29 cellular contexts compared by ENCODE assay signal in genomic region chr20:33985830-33986229, GRCh38.
"Had no signal": no experiment of that assay in that cellular context is flagged by ENCODE, and none has a peak within 500 bp of the region (broad histone marks: within the 10 kb centered on the region; RNA-seq: fewer than 3 reads in every experiment).

No MANE protein-coding gene starts in this region.

- H3K4me3 ChIP-seq: stomach, suprapubic skin, testis, thoracic aorta, thyroid gland, tibial artery, tibial nerve, transverse colon, upper lobe of left lung, upper lobe of right lung, uterus, vagina had no signal

- FAIRE-seq: urothelium cell line had no signal

- H3K9me3 Mint-ChIP-seq: stimulated activated effector memory CD8-positive, alpha-beta T cell treated with anti-CD3 and anti-CD28 coated beads, Interleukin-12 subunit alpha, Interleukin-12 subunit beta, amount 100 ng/mL, for 72 hours; stimulated activated memory B cell treated with anti-CD40 and anti-IgM and Interleukin-4, amounts not matched to agents 10 μg/mL and 1 μg/mL and 100 μg/mL, for 72 hours; stimulated activated naive B cell treated with anti-CD40 and anti-IgM and Interleukin-4, amounts not matched to agents 10 μg/mL and 1 μg/mL and 100 μg/mL, for 72 hours; stimulated activated naive CD8-positive, alpha-beta T cell treated with anti-CD3 and anti-CD28 coated beads, Interleukin-15, amount 100 ng/mL, for 72 hours; stimulated activated naive CD8-positive, alpha-beta T cell treated with anti-CD3 and anti-CD28 coated beads, Interleukin-15, Interleukin-2, amounts not matched to agents 100 ng/mL and 50 ng/mL, for 24 hours; type B pancreatic cell had no signal

- H3K27ac ChIP-seq: stomach, suprapubic skin, testis, thoracic aorta, thyroid gland, tibial artery, tibial nerve, transverse colon, upper lobe of left lung, upper lobe of right lung, uterus, vagina had no signal

- H3K27ac Mint-ChIP-seq: stimulated activated effector memory CD8-positive, alpha-beta T cell treated with anti-CD3 and anti-CD28 coated beads, Interleukin-12 subunit alpha, Interleukin-12 subunit beta, amount 100 ng/mL, for 72 hours; stimulated activated memory B cell treated with anti-CD40 and anti-IgM and Interleukin-4, amounts not matched to agents 10 μg/mL and 1 μg/mL and 100 μg/mL, for 72 hours; stimulated activated naive B cell treated with anti-CD40 and anti-IgM and Interleukin-4, amounts not matched to agents 10 μg/mL and 1 μg/mL and 100 μg/mL, for 72 hours; stimulated activated naive CD8-positive, alpha-beta T cell treated with anti-CD3 and anti-CD28 coated beads, Interleukin-15, amount 100 ng/mL, for 72 hours; stimulated activated naive CD8-positive, alpha-beta T cell treated with anti-CD3 and anti-CD28 coated beads, Interleukin-15, Interleukin-2, amounts not matched to agents 100 ng/mL and 50 ng/mL, for 24 hours; type B pancreatic cell had no signal

- ATAC-seq: stimulated activated effector memory CD8-positive, alpha-beta T cell treated with anti-CD3 and anti-CD28 coated beads, Interleukin-12 subunit alpha, Interleukin-12 subunit beta, amount 100 ng/mL, for 72 hours; stimulated activated memory B cell treated with anti-CD40 and anti-IgM and Interleukin-4, amounts not matched to agents 10 μg/mL and 1 μg/mL and 100 μg/mL, for 72 hours; stimulated activated naive B cell treated with anti-CD40 and anti-IgM and Interleukin-4, amounts not matched to agents 10 μg/mL and 1 μg/mL and 100 μg/mL, for 72 hours; stimulated activated naive CD8-positive, alpha-beta T cell treated with anti-CD3 and anti-CD28 coated beads, Interleukin-15, amount 100 ng/mL, for 72 hours; stimulated activated naive CD8-positive, alpha-beta T cell treated with anti-CD3 and anti-CD28 coated beads, Interleukin-15, Interleukin-2, amounts not matched to agents 100 U/mL and 50 U/mL, for 24 hours; upper lobe of right lung had no signal

- H3K27me3 Mint-ChIP-seq: stimulated activated naive CD8-positive, alpha-beta T cell treated with anti-CD3 and anti-CD28 coated beads, Interleukin-15, amount 100 ng/mL, for 72 hours had no signal

- H3K9me3 ChIP-seq: stomach, suprapubic skin, testis, thoracic aorta, thyroid gland, tibial artery, tibial nerve, transverse colon, upper lobe of left lung, upper lobe of right lung, uterus, vagina had no signal

- H3K27me3 ChIP-seq: stomach, suprapubic skin, testis, thyroid gland, tibial artery, tibial nerve, transverse colon, upper lobe of left lung, upper lobe of right lung, uterus, vagina had no signal

- H3K4me3 Mint-ChIP-seq: stimulated activated effector memory CD8-positive, alpha-beta T cell treated with anti-CD3 and anti-CD28 coated beads, Interleukin-12 subunit alpha, Interleukin-12 subunit beta, amount 100 ng/mL, for 72 hours; stimulated activated memory B cell treated with anti-CD40 and anti-IgM and Interleukin-4, amounts not matched to agents 10 μg/mL and 1 μg/mL and 100 μg/mL, for 72 hours; stimulated activated naive B cell treated with anti-CD40 and anti-IgM and Interleukin-4, amounts not matched to agents 10 μg/mL and 1 μg/mL and 100 μg/mL, for 72 hours; stimulated activated naive CD8-positive, alpha-beta T cell treated with anti-CD3 and anti-CD28 coated beads, Interleukin-15, amount 100 ng/mL, for 72 hours; stimulated activated naive CD8-positive, alpha-beta T cell treated with anti-CD3 and anti-CD28 coated beads, Interleukin-15, Interleukin-2, amounts not matched to agents 100 ng/mL and 50 ng/mL, for 24 hours; type B pancreatic cell had no signal

- H3K36me3 ChIP-seq: stomach, suprapubic skin, thoracic aorta, thyroid gland, tibial artery, tibial nerve, transverse colon, upper lobe of left lung, upper lobe of right lung, uterus, vagina had no signal

- DNase-seq: stimulated activated CD4-positive, alpha-beta T cell treated with anti-CD3 and anti-CD28 coated beads, Interleukin-2, amount 100 ng/mL, for 48 hours; stimulated activated CD4-positive, alpha-beta T cell treated with anti-CD3 and anti-CD28 coated beads, Interleukin-4, amount 100 ng/mL, for 1 hour; stimulated activated CD4-positive, alpha-beta T cell treated with anti-CD3 and anti-CD28 coated beads, Interleukin-4, amount 100 ng/mL, for 24 hours; stimulated activated CD4-positive, alpha-beta T cell treated with anti-CD3 and anti-CD28 coated beads, Interleukin-4, amount 100 ng/mL, for 4 hours; stimulated activated CD8-positive, alpha-beta memory T cell treated with anti-CD3 and anti-CD28 coated beads, Interleukin-4, amount 100 ng/mL, for 48 hours; stimulated activated naive B cell treated with anti-CD40 and anti-IgM and Interleukin-4, amounts not matched to agents 10 μg/mL and 1 μg/mL and 100 μg/mL, for 72 hours; stimulated activated naive CD4-positive, alpha-beta T cell; stimulated activated naive CD4-positive, alpha-beta T cell treated with Interleukin-2 at 50 U/mL for 16 hours; stimulated activated naive CD8-positive, alpha-beta T cell treated with anti-CD3 and anti-CD28 coated beads, Interleukin-15, amount 100 ng/mL, for 72 hours; stimulated activated naive CD8-positive, alpha-beta T cell treated with anti-CD3 and anti-CD28 coated beads, Interleukin-15, Interleukin-2, amounts not matched to agents 100 U/mL and 50 U/mL, for 24 hours; stomach; substantia nigra; testis; thyroid gland; tibial artery; transverse colon; trophoblast cell; upper lobe of left lung; upper lobe of right lung; uterus had no signal

- H3K4me1 ChIP-seq: suprapubic skin, testis, thyroid gland, upper lobe of right lung, uterus, vagina had no signal
